Comparison of ENCODE assay signal across 1 cellular context in the genomic region with DNA sequence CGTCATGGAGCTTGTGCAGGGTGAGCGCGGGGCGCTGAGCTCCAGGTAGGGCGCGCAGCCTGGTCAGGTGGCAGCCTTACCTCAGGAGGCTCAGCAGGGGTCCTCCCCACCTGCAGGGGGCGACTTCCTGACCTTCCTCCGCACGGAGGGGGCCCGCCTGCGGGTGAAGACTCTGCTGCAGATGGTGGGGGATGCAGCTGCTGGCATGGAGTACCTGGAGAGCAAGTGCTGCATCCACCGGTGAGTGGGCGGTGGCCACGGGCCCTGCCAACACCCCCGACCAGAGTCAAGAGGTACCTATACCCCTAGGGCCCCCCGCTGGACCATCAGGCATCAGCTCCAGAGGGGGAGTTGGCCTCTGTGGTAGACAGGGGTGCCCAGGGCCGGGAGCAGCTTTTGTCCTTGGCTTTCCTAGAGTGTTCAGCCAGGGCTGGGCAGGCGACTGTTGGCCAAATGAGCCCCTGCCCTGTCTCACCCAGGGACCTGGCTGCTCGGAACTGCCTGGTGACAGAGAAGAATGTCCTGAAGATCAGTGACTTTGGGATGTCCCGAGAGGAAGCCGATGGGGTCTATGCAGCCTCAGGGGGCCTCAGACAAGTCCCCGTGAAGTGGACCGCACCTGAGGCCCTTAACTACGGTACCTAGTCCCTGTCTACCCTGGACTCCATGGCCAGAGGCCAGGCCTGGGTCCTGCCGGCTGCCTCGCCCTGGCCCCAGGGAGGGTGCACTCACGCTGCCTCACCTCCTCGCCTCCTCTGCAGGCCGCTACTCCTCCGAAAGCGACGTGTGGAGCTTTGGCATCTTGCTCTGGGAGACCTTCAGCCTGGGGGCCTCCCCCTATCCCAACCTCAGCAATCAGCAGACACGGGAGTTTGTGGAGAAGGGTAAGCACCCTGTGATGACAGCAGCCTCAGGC.
A peak's percentile ranks its signal among the peaks of the same experiment; 100 is the strongest.
TF ChIP-seq lines count a peak whose summit lies in the region.

No MANE protein-coding gene starts in this region.

TF ChIP-seq in K562, 482 proteins besides CTCF, POLR2A, EP300 and RAD21 (continues in another document):
- TF ChIP-seq POU5F1 (IDR thresholded peaks at IDR 0.05; ENCODE audit: borderline replicate concordance, low read depth, low read length, partially characterized antibody) (no peak), MAZ (CRISPR knock-in tag; conservative IDR thresholded peaks at IDR 0.05 in 1 of 2, IDR thresholded peaks at IDR 0.05 in 1 of 2) (peak in 1 of 2 experiments; percentile 35; a peak in 1 of 4 replicates), POLR2G (IDR thresholded peaks at IDR 0.05; ENCODE audit: low read depth, low read length) (peak; percentile 52; the same call in 1 of the 2 replicates), ZBTB8A (IDR thresholded peaks at IDR 0.05; ENCODE audit: partially characterized antibody) (no peak), HMGN3 (IDR thresholded peaks at IDR 0.05; ENCODE audit: borderline replicate concordance, extremely low read depth, insufficient read length, low read depth, low read length) (no peak), PTRF (tag; IDR thresholded peaks at IDR 0.05) (no peak), ELF2 (CRISPR knock-in tag; IDR thresholded peaks at IDR 0.05) (no peak), TAL1 (IDR thresholded peaks at IDR 0.05) (no peak), MYNN (IDR thresholded peaks at IDR 0.05) (no peak), MYNN (CRISPR knock-in tag; IDR thresholded peaks at IDR 0.05) (no peak), RBFOX2 (IDR thresholded peaks at IDR 0.05; ENCODE audit: low read depth, low read length) (peak; percentile 52), CC2D1A (IDR thresholded peaks at IDR 0.05) (0 out of 2 replicates have a peak, but pooled peaks have one; percentile 15), ZNF778 (CRISPR knock-in tag; IDR thresholded peaks at IDR 0.05) (no peak), HCFC1 (IDR thresholded peaks at IDR 0.05; ENCODE audit: low read depth, low read length) (0 out of 2 replicates have a peak, but pooled peaks have one; percentile 16), ZNF583 (CRISPR knock-in tag; IDR thresholded peaks at IDR 0.05) (no peak), KLF10 (CRISPR knock-in tag; IDR thresholded peaks at IDR 0.05) (no peak), SP2 (IDR thresholded peaks at IDR 0.05; ENCODE audit: extremely low read depth, low read depth, low read length, poor library complexity, severe bottlenecking) (peak; percentile 43), CBFB (CRISPR knock-in tag; IDR thresholded peaks at IDR 0.05) (no peak), NCOR1 (IDR thresholded peaks at IDR 0.05) (no peak), KHSRP (IDR thresholded peaks at IDR 0.05) (no peak), ESRRA (IDR thresholded peaks at IDR 0.05; ENCODE audit: borderline replicate concordance, low read depth) (no peak), MCM7 (IDR thresholded peaks at IDR 0.05) (no peak), MBD2 (IDR thresholded peaks at IDR 0.05; ENCODE audit: borderline replicate concordance, low read depth) (no peak), MTA1 (IDR thresholded peaks at IDR 0.05; ENCODE audit: borderline replicate concordance) (no peak), ZNF76 (CRISPR knock-in tag; IDR thresholded peaks at IDR 0.05; ENCODE audit: borderline replicate concordance) (no peak)
- TF ChIP-seq, protein P1, sequence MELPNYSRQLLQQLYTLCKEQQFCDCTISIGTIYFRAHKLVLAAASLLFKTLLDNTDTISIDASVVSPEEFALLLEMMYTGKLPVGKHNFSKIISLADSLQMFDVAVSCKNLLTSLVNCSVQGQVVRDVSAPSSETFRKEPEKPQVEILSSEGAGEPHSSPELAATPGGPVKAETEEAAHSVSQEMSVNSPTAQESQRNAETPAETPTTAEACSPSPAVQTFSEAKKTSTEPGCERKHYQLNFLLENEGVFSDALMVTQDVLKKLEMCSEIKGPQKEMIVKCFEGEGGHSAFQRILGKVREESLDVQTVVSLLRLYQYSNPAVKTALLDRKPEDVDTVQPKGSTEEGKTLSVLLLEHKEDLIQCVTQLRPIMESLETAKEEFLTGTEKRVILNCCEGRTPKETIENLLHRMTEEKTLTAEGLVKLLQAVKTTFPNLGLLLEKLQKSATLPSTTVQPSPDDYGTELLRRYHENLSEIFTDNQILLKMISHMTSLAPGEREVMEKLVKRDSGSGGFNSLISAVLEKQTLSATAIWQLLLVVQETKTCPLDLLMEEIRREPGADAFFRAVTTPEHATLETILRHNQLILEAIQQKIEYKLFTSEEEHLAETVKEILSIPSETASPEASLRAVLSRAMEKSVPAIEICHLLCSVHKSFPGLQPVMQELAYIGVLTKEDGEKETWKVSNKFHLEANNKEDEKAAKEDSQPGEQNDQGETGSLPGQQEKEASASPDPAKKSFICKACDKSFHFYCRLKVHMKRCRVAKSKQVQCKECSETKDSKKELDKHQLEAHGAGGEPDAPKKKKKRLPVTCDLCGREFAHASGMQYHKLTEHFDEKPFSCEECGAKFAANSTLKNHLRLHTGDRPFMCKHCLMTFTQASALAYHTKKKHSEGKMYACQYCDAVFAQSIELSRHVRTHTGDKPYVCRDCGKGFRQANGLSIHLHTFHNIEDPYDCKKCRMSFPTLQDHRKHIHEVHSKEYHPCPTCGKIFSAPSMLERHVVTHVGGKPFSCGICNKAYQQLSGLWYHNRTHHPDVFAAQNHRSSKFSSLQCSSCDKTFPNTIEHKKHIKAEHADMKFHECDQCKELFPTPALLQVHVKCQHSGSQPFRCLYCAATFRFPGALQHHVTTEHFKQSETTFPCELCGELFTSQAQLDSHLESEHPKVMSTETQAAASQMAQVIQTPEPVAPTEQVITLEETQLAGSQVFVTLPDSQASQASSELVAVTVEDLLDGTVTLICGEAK (IDR thresholded peaks at IDR 0.05): no peak
- TF ChIP-seq, protein P1 (CRISPR knock-in tag; IDR thresholded peaks at IDR 0.05): no peak
- TF ChIP-seq, protein P2, sequence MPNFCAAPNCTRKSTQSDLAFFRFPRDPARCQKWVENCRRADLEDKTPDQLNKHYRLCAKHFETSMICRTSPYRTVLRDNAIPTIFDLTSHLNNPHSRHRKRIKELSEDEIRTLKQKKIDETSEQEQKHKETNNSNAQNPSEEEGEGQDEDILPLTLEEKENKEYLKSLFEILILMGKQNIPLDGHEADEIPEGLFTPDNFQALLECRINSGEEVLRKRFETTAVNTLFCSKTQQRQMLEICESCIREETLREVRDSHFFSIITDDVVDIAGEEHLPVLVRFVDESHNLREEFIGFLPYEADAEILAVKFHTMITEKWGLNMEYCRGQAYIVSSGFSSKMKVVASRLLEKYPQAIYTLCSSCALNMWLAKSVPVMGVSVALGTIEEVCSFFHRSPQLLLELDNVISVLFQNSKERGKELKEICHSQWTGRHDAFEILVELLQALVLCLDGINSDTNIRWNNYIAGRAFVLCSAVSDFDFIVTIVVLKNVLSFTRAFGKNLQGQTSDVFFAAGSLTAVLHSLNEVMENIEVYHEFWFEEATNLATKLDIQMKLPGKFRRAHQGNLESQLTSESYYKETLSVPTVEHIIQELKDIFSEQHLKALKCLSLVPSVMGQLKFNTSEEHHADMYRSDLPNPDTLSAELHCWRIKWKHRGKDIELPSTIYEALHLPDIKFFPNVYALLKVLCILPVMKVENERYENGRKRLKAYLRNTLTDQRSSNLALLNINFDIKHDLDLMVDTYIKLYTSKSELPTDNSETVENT (CRISPR knock-in tag; IDR thresholded peaks at IDR 0.05): peak; percentile 34; the same call in 1 of the 2 replicates
- TF ChIP-seq, protein P3, sequence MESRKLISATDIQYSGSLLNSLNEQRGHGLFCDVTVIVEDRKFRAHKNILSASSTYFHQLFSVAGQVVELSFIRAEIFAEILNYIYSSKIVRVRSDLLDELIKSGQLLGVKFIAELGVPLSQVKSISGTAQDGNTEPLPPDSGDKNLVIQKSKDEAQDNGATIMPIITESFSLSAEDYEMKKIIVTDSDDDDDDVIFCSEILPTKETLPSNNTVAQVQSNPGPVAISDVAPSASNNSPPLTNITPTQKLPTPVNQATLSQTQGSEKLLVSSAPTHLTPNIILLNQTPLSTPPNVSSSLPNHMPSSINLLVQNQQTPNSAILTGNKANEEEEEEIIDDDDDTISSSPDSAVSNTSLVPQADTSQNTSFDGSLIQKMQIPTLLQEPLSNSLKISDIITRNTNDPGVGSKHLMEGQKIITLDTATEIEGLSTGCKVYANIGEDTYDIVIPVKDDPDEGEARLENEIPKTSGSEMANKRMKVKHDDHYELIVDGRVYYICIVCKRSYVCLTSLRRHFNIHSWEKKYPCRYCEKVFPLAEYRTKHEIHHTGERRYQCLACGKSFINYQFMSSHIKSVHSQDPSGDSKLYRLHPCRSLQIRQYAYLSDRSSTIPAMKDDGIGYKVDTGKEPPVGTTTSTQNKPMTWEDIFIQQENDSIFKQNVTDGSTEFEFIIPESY (CRISPR knock-in tag; IDR thresholded peaks at IDR 0.05): peak; percentile 73
- TF ChIP-seq, protein P4, sequence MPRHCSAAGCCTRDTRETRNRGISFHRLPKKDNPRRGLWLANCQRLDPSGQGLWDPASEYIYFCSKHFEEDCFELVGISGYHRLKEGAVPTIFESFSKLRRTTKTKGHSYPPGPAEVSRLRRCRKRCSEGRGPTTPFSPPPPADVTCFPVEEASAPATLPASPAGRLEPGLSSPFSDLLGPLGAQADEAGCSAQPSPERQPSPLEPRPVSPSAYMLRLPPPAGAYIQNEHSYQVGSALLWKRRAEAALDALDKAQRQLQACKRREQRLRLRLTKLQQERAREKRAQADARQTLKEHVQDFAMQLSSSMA (CRISPR knock-in tag; IDR thresholded peaks at IDR 0.05): no peak
- TF ChIP-seq, protein P5, sequence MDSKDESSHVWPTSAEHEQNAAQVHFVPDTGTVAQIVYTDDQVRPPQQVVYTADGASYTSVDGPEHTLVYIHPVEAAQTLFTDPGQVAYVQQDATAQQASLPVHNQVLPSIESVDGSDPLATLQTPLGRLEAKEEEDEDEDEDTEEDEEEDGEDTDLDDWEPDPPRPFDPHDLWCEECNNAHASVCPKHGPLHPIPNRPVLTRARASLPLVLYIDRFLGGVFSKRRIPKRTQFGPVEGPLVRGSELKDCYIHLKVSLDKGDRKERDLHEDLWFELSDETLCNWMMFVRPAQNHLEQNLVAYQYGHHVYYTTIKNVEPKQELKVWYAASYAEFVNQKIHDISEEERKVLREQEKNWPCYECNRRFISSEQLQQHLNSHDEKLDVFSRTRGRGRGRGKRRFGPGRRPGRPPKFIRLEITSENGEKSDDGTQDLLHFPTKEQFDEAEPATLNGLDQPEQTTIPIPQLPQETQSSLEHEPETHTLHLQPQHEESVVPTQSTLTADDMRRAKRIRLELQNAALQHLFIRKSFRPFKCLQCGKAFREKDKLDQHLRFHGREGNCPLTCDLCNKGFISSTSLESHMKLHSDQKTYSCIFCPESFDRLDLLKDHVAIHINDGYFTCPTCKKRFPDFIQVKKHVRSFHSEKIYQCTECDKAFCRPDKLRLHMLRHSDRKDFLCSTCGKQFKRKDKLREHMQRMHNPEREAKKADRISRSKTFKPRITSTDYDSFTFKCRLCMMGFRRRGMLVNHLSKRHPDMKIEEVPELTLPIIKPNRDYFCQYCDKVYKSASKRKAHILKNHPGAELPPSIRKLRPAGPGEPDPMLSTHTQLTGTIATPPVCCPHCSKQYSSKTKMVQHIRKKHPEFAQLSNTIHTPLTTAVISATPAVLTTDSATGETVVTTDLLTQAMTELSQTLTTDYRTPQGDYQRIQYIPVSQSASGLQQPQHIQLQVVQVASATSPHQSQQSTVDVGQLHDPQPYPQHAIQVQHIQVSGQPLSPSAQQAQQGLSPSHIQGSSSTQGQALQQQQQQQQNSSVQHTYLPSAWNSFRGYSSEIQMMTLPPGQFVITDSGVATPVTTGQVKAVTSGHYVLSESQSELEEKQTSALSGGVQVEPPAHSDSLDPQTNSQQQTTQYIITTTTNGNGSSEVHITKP (IDR thresholded peaks at IDR 0.05; ENCODE audit: partially characterized antibody): no peak
- TF ChIP-seq, protein P6, sequence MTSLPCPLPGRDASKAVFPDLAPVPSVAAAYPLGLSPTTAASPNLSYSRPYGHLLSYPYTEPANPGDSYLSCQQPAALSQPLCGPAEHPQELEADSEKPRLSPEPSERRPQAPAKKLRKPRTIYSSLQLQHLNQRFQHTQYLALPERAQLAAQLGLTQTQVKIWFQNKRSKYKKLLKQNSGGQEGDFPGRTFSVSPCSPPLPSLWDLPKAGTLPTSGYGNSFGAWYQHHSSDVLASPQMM (CRISPR knock-in tag; IDR thresholded peaks at IDR 0.05): no peak
- TF ChIP-seq, protein P7, sequence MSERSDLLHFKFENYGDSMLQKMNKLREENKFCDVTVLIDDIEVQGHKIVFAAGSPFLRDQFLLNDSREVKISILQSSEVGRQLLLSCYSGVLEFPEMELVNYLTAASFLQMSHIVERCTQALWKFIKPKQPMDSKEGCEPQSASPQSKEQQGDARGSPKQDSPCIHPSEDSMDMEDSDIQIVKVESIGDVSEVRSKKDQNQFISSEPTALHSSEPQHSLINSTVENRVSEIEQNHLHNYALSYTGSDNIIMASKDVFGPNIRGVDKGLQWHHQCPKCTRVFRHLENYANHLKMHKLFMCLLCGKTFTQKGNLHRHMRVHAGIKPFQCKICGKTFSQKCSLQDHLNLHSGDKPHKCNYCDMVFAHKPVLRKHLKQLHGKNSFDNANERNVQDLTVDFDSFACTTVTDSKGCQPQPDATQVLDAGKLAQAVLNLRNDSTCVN (CRISPR knock-in tag; IDR thresholded peaks at IDR 0.05): no peak
